ENCODE assay signal across 23 cellular contexts in the genomic region with DNA sequence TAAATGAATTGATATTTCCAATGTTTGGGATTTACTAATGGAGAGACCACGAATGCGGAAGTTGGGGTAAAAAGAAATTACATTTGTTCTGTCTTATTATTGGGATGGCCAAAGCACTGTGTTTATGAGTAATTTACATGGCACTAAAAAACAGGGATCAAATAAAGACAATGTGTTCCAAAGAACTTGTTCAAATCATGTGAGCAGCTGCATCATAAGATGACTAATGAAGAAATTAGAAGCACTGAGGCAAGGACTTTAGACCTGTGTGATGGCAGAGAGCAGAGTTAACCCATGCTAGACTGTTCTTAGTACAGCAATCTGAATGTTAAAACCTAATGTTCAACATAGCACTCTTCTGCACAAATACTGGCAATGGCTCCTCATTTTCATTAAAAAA. TPM values are rescaled to one million over a fixed set of nuclear protein-coding genes. Genes with fewer than 3 reads are reported as not detected.
DNase-seq lines count a peak whose midpoint lies in the region; ATAC-seq and FAIRE-seq lines count a peak whose summit lies in the region.
"Had no signal": no experiment of that assay in that cellular context is flagged by ENCODE, and none has a peak within 500 bp of the region (broad histone marks: within the 10 kb centered on the region; RNA-seq: fewer than 3 reads in every experiment).

No MANE protein-coding gene starts in this region.

- DNase-seq in ACHN (peak; percentile 18), RCC 7860 (ENCODE audit: low spot score) (peak; percentile 11), kidney tubule cell (ENCODE audit: low spot score) (peak; percentile 78), dedifferentiated amniotic fluid mesenchymal stem cell (ENCODE audit: extremely low spot score) (no peak), G401 (ENCODE audit: low spot score) (no peak)
- no peak for DNase-seq in activated naive CD4-positive, alpha-beta T cell (lab: John Stamatoyannopoulos, UW)
- DNase-seq: CD8-positive, alpha-beta T cell; DMS53; EL; NCI-H1417; NCI-H187; NCI-H2227 treated with DMSO at 0.1 percent for 48 hours; NCI-H524; NCI-H82; OCI-M1; SIG-M5 had no signal

- in situ Hi-C loops in ACHN (cut with HindIII; ENCODE audit: low pct_ligation_motif_present, low pct_unique_long_range_greater_than_20kb, low sequenced_read_pairs), result no loop called here
- in situ Hi-C loops in G401 (cut with HindIII; ENCODE audit: low sequenced_read_pairs), result no loop called here

- FAIRE-seq in RCC 7860 (lab: Jason Lieb, UNC), result no peak
- FAIRE-seq: A549, GM12891, GM18507, H54 had no signal

- ATAC-seq in esophagus mucosa (peak; percentile 43), HG02852 (IDR thresholded peaks at IDR 0.05; ENCODE audit: unreplicated experiment) (no peak)
- ATAC-seq: A549; CD8-positive, alpha-beta T cell had no signal

RNA-seq across cellular contexts. Expression of a gene that starts 34.3 kb away (rescaled TPM):
- total RNA-seq in esophagus mucosa, result 57.4 TPM
- total RNA-seq in G401 (2014; rRNA removed; shearing (Covaris generic)), result not detected in 2 replicates
- total RNA-seq: CD8-positive, alpha-beta T cell; HT-29 had no signal

Comparison
In these comparisons a context has a peak if more than half of its experiments do, and no peak if none do; other contexts are left out.
1. DNase-seq: peak in ACHN (single experiment), RCC 7860 (single experiment) and kidney tubule cell (single experiment); none in dedifferentiated amniotic fluid mesenchymal stem cell (single experiment), G401 (single experiment) and activated naive CD4-positive, alpha-beta T cell (0 of 4).
2. RNA of a gene that starts 34.3 kb away (total RNA-seq): 57.4 TPM in esophagus mucosa (single experiment); not detected in G401; every median in the first group is over 10 times any median in the second.